7 cellular contexts compared by ENCODE assay signal in the genomic region with DNA sequence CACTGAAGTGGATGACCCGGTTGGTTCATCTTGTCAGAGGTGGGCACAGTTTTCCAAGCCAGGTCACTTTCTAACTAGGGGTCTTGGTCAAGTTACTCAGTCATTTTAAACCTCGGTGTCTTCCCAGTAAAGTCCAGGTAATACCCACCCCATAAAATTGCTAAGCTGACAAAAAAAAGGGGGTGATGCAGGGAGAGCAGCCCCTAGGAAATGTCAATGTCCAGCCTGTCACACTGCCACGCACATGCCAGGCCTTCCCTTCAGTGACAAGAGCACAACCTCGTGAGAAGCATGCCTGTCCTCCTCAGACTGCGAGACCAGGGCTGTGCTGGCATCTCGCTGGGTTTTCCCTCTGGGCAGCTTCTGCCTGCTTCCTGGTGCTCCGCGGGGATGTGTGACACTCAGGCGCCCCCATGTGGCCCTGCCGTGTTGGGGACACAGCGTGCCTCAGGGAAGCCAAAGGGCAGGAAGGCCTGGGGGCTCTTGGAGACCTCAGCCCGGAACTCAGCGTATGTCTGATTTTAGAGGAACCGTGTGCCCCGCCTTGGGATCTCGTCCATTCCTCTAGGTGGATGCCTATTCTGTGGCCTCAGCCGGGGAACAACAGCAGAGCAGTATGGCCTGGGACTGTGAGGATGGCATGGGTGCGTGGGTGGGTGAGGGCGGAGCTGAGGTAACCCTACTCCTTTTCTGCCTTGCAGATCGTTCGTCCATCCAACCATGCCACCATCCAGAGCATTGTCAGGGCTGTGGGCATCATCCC. TPM values are rescaled to one million over a fixed set of nuclear protein-coding genes. Genes with fewer than 3 reads are reported as not detected.
DNase-seq lines count a peak whose midpoint lies in the region; ATAC-seq and TF ChIP-seq lines count a peak whose summit lies in the region.

No MANE protein-coding gene starts in this region.

- no peaks in the 10 kb centered on the region for H3K4me1 ChIP-seq in endodermal cell (ENCODE audit: control insufficient read depth, insufficient read depth, low read length)

- ATAC-seq in HG03097 (IDR thresholded peaks at IDR 0.05; ENCODE audit: low FRiP score, unreplicated experiment), result peak; percentile 56

- no peaks in the 10 kb centered on the region for H3K4me1 Mint-ChIP-seq in endodermal cell

- no peak overlapping the region for H3K4me3 Mint-ChIP-seq in endodermal cell

- H3K36me3 Mint-ChIP-seq in endodermal cell (ENCODE audit: low read depth), result no peaks in the 10 kb centered on the region

- no peak overlapping the region for H3K27ac Mint-ChIP-seq in endodermal cell

- no peaks in the 10 kb centered on the region for H3K9me3 ChIP-seq in endodermal cell (ENCODE audit: control insufficient read depth, low read length)

- TF ChIP-seq CTCF in GM12873 (IDR thresholded peaks at IDR 0.05; ENCODE audit: insufficient read depth, low read depth, low read length, missing control alignments), result peak; percentile 93
- peak; percentile 93 for TF ChIP-seq CTCF in endodermal cell (conservative IDR thresholded peaks at IDR 0.05)

- DNase-seq in NCI-H774 (lab: John Stamatoyannopoulos, UW) (peak; percentile 39), endodermal cell (peak; percentile 95), midbrain (lab: John Stamatoyannopoulos, UW) (peak; percentile 85)
- peak; percentile 43 to 65 (median 64) for DNase-seq in activated CD8-positive, alpha-beta memory T cell treated with anti-CD3 and anti-CD28 coated beads for 48 hours (ENCODE audit: low read depth in 2 of 3, low spot score in 2 of 3)
- peak; percentile 69 to 76 for DNase-seq in stimulated activated CD8-positive, alpha-beta memory T cell treated with anti-CD3 and anti-CD28 coated beads, Interleukin-2, amount 100 ng/mL, for 48 hours (ENCODE audit: low read depth in 2 of 2)

- H3K9ac ChIP-seq in endodermal cell (ENCODE audit: extremely low read depth, low read length, poor library complexity, severe bottlenecking), result no peak overlapping the region

- H3K9me3 Mint-ChIP-seq in endodermal cell, result no peaks in the 10 kb centered on the region

- no peak overlapping the region for H3K4me3 ChIP-seq in endodermal cell (ENCODE audit: low read length)

- 44 to 45% methylated on average over 14 to 21 of the region's 21 CpGs for WGBS in endodermal cell (ENCODE audit: insufficient coverage in 1 of 2, insufficient read length in 1 of 2), 2 experiments

- no peaks in the 10 kb centered on the region for H3K36me3 ChIP-seq in endodermal cell (ENCODE audit: control insufficient read depth, insufficient read depth, low read length)

- no peak overlapping the region for H3K27ac ChIP-seq in endodermal cell (ENCODE audit: low read depth, low read length)

- H3K27me3 ChIP-seq in endodermal cell (ENCODE audit: control insufficient read depth, insufficient read depth, low read length, poor library complexity, severe bottlenecking), result peaks cover under 1% of the 10 kb centered on the region

- peaks cover 16% of the 10 kb centered on the region for H3K27me3 Mint-ChIP-seq in endodermal cell (ENCODE audit: insufficient read depth)

RNA-seq across cellular contexts. Expression of gene GDF2, which starts 10.2 kb away (rescaled TPM):
- total RNA-seq in endodermal cell, result not detected
- polyA plus RNA-seq in endodermal cell (2013, experiment 1 of 2), result not detected
- not detected for polyA plus RNA-seq in endodermal cell (2013, experiment 2 of 2)

RNA-seq across cellular contexts. Expression of gene GDF10, which starts 12.1 kb away (rescaled TPM):
- total RNA-seq in endodermal cell, result not detected
- 12.8 TPM for polyA plus RNA-seq in endodermal cell (2013, experiment 1 of 2)
- polyA plus RNA-seq in endodermal cell (2013, experiment 2 of 2), result 8.9 TPM

RNA-seq across cellular contexts. Expression of gene RBP3, which starts 36.1 kb away (rescaled TPM):
- total RNA-seq in endodermal cell, result not detected
- not detected for polyA plus RNA-seq in endodermal cell (2013, experiment 1 of 2)
- not detected for polyA plus RNA-seq in endodermal cell (2013, experiment 2 of 2)

Comparison
In these comparisons a context has a peak if more than half of its experiments do, and no peak if none do; other contexts are left out.
1. DNase-seq: peak in every context shown above with its lines; median percentile 95 in endodermal cell; 85 in midbrain; 72 in stimulated activated CD8-positive, alpha-beta memory T cell treated with anti-CD3 and anti-CD28 coated beads, Interleukin-2, amount 100 ng/mL, for 48 hours; 64 in activated CD8-positive, alpha-beta memory T cell treated with anti-CD3 and anti-CD28 coated beads for 48 hours; 39 in NCI-H774.